Comparison of ENCODE assay signal across 11 cellular contexts in the genomic region with DNA sequence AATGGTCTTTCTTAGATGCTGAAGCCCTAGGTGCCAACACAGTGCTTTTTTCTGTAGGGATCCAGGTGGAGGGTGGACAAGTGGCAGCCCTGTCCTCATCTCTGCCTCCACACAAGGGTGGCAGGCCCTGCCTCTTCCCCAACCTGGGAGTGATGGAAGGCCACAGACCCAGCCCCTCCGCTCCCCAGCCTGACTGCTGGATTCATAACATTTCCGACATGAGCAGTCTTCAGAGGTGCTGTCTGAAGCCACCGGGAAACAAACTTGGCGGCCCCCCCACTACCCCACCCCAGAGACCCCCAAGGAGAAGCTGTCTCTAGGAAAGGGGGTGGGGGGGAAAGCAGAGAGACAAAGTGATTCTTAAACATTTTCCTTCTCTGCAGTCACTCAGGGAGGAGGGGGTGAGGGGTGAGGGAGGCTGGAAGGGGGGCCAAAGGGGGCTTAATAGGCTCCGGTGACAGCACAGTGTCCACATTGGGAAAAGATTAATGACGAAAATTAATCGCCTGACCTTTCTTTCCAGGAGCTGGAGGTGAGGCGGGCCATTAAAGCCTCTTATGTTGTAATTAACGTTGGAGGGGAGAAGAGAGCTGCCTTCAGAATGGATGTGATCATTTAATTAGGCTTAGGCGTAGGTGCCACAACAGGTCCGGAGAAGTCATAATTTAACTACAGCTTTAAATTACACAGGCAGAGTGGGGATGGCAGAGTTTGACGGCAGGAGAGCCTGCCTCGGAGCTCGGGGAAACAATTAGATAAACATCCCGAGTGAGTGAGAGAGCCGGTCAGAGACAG.
DNase-seq lines count a peak whose midpoint lies in the region; TF ChIP-seq lines count a peak whose summit lies in the region.
"Had no signal": no experiment of that assay in that cellular context is flagged by ENCODE, and none has a peak within 500 bp of the region (broad histone marks: within the 10 kb centered on the region; RNA-seq: fewer than 3 reads in every experiment).

No MANE protein-coding gene starts in this region.

- no peak overlapping the region for H2BK12ac ChIP-seq in neuronal stem cell (ENCODE audit: low read length)

- H3K4me1 ChIP-seq in ES-I3 (ENCODE audit: insufficient read depth, low read length) (peaks cover 20% of the 10 kb centered on the region), esophagus squamous epithelium (peaks cover 11 to 17% (median 12%) of the 10 kb centered on the region in 3 donors), neuronal stem cell (ENCODE audit: control insufficient read depth in 2 of 2, insufficient read depth in 1 of 2, low read depth in 1 of 2, low read length in 2 of 2) (peaks cover 19 to 45% of the 10 kb centered on the region in 2 donors), SJCRH30 (no peaks in the 10 kb centered on the region)

- H2AK5ac ChIP-seq in neuronal stem cell (ENCODE audit: low read depth, low read length), result peak overlapping the region; percentile 82

- no peak overlapping the region for H2BK120ac ChIP-seq in neuronal stem cell (ENCODE audit: low read depth, low read length)

- H3K9ac ChIP-seq in ES-I3 (ENCODE audit: low read depth, low read length) (peak overlapping the region; percentile 44; the same call in 1 of the 2 replicates), neuronal stem cell (ENCODE audit: low read depth, low read length, poor library complexity) (no peak overlapping the region)

- peak overlapping the region; percentile 47 for H3K4me2 ChIP-seq in neuronal stem cell (ENCODE audit: insufficient read depth, low read length, poor library complexity, severe bottlenecking)

- H3K4me3 ChIP-seq in esophagus squamous epithelium (peak overlapping the region in 3 of 4 donors; percentile 2 to 51 (median 33)), neuronal stem cell (ENCODE audit: low read length in 2 of 2) (peak overlapping the region in 1 of 2 donors; percentile 71), SJCRH30 (no peak overlapping the region), foreskin fibroblast (ENCODE audit: low read depth in 1 of 2, low read length in 2 of 2) (no peak overlapping the region)

- peak overlapping the region; percentile 75 for H3K23ac ChIP-seq in neuronal stem cell (ENCODE audit: low read depth, low read length, poor library complexity)

- H3K4ac ChIP-seq in neuronal stem cell (ENCODE audit: low read length), result no peak overlapping the region

- H3K18ac ChIP-seq in neuronal stem cell (ENCODE audit: low read length), result peak overlapping the region; percentile 96

- H2AFZ ChIP-seq in neuronal stem cell (ENCODE audit: low read length), result peak overlapping the region; percentile 55

- H3K27me3 ChIP-seq in esophagus squamous epithelium, result peaks cover 0 to 94% (median 1%) of the 10 kb centered on the region in 4 donors
- H3K27me3 ChIP-seq in neuronal stem cell (ENCODE audit: control insufficient read depth in 3 of 3, insufficient read depth in 3 of 3, low read depth in 1 of 3, low read length in 3 of 3), result peaks cover 5 to 86% (median 26%) of the 10 kb centered on the region in 3 experiments
- peaks cover 2% of the 10 kb centered on the region; the same call in 1 of the 2 replicates for H3K27me3 ChIP-seq in SJCRH30
- H3K27me3 ChIP-seq: ovary had no signal

- TF ChIP-seq CTCF in esophagus squamous epithelium (IDR thresholded peaks at IDR 0.05) (no peak), foreskin fibroblast (IDR thresholded peaks at IDR 0.05; ENCODE audit: low read depth, low read length) (no peak)

- H3K9me3 ChIP-seq in ES-I3 (ENCODE audit: control insufficient read depth, insufficient read depth, low read length), result no peaks in the 10 kb centered on the region
- H3K9me3 ChIP-seq in esophagus squamous epithelium, result no peaks in the 10 kb centered on the region
- H3K9me3 ChIP-seq in neuronal stem cell (replicated peaks in 1 of 2; ENCODE audit: control insufficient read depth in 2 of 2, insufficient read depth in 1 of 2, low read depth in 1 of 2, low read length in 2 of 2), result no peaks in the 10 kb centered on the region
- no peaks in the 10 kb centered on the region for H3K9me3 ChIP-seq in SJCRH30 (replicated peaks)
- H3K9me3 ChIP-seq: ovary had no signal

- TF ChIP-seq POLR2A in esophagus squamous epithelium (IDR thresholded peaks at IDR 0.05), result no peak

- no peaks in the 10 kb centered on the region for H3K79me1 ChIP-seq in neuronal stem cell (ENCODE audit: low read depth, low read length)

- H3K27ac ChIP-seq in esophagus squamous epithelium (no peak overlapping the region), neuronal stem cell (replicated peaks; ENCODE audit: low read length) (no peak overlapping the region), SJCRH30 (no peak overlapping the region)
- H3K27ac ChIP-seq: ovary had no signal

- H4K8ac ChIP-seq in neuronal stem cell (ENCODE audit: low read depth, low read length), result no peak overlapping the region

- no peaks in the 10 kb centered on the region for H3K36me3 ChIP-seq in ES-I3 (ENCODE audit: insufficient read depth, low read length)
- no peaks in the 10 kb centered on the region for H3K36me3 ChIP-seq in esophagus squamous epithelium
- H3K36me3 ChIP-seq in neuronal stem cell (replicated peaks in 1 of 2; ENCODE audit: control insufficient read depth in 2 of 2, insufficient read depth in 2 of 2, low read length in 2 of 2), result no peaks in the 10 kb centered on the region
- H3K36me3 ChIP-seq in SJCRH30, result no peaks in the 10 kb centered on the region
- H3K36me3 ChIP-seq: ovary had no signal

- DNase-seq in NCI-H524 treated with DMSO at 0.1 percent for 48 hours (lab: John Stamatoyannopoulos, UW) (peak; percentile 44), esophagus squamous epithelium (lab: John Stamatoyannopoulos, UW) (no peak), neuronal stem cell (ENCODE audit: low spot score) (no peak), KG1 (lab: John Stamatoyannopoulos, UW) (no peak), SJCRH30 (no peak), foreskin fibroblast (no peak)
- DNase-seq: activated CD4-positive, alpha-beta T cell treated with anti-CD3 and anti-CD28 coated beads for 1 hour; GDM1; NCI-H2081 treated with DMSO at 0.1 percent for 48 hours had no signal

- no peak overlapping the region for H2BK5ac ChIP-seq in neuronal stem cell (ENCODE audit: low read length)

- intact Hi-C loops in esophagus squamous epithelium (cut with DNase I), result no loop called here

- 51 to 53% methylated on average over 14 to 16 of the region's 16 CpGs for WGBS in esophagus squamous epithelium, 2 donors
- WGBS in neuronal stem cell (ENCODE audit: extremely low coverage in 2 of 2, insufficient read length in 2 of 2, insufficient replicate concordance in 1 of 2), 2 donors, result no CpG with 5 or more reads among the region's 16 CpGs

- no peak overlapping the region for H4K91ac ChIP-seq in neuronal stem cell (ENCODE audit: low read depth, low read length, poor library complexity)

- no peak overlapping the region for H3K14ac ChIP-seq in neuronal stem cell (ENCODE audit: low read length)

- peak overlapping the region; percentile 8 for H2BK15ac ChIP-seq in neuronal stem cell (ENCODE audit: low read length)

Comparison
In these comparisons a context has a peak if more than half of its experiments do, and no peak if none do; other contexts are left out.
1. H3K4me3 ChIP-seq: peak in esophagus squamous epithelium (3 of 4); none in SJCRH30 (single experiment) and foreskin fibroblast (0 of 2).